Comparison of ENCODE assay signal across 13 cellular contexts in genomic region chr6:27812805-27813626, GRCh38.
DNase-seq lines count a peak whose midpoint lies in the region; ATAC-seq and TF ChIP-seq lines count a peak whose summit lies in the region.
"Had no signal": no experiment of that assay in that cellular context is flagged by ENCODE, and none has a peak within 500 bp of the region (broad histone marks: within the 10 kb centered on the region; RNA-seq: fewer than 3 reads in every experiment).

No MANE protein-coding gene starts in this region.

- no peak overlapping the region for H2BK20ac ChIP-seq in H9 (ENCODE audit: low read depth, low read length, poor library complexity, severe bottlenecking)

- peaks cover 53% of the 10 kb centered on the region for H3K4me1 Mint-ChIP-seq in CD4-positive, alpha-beta T cell (ENCODE audit: low read depth)
- peaks cover 36 to 39% of the 10 kb centered on the region in 2 experiments for H3K4me1 Mint-ChIP-seq in H9

- H3K4me3 ChIP-seq in SJSA1: no peak overlapping the region
- H3K4me3 ChIP-seq: heart right ventricle, suprapubic skin had no signal

- no peak overlapping the region for H2AK5ac ChIP-seq in H9 (ENCODE audit: insufficient read length, low read length)

- no peak overlapping the region for H4K91ac ChIP-seq in H9 (ENCODE audit: insufficient read length, low read depth, low read length)

- TF ChIP-seq CTCF in CD4-positive, alpha-beta T cell (IDR thresholded peaks at IDR 0.05): no peak
- no peak for TF ChIP-seq CTCF in H9 (conservative IDR thresholded peaks at IDR 0.05)
- TF ChIP-seq CTCF in foreskin keratinocyte (conservative IDR thresholded peaks at IDR 0.05): no peak

- no peaks in the 10 kb centered on the region for H3K79me2 ChIP-seq in H9 (ENCODE audit: insufficient read depth, low read length)

- DNase-seq in CD4-positive, alpha-beta T cell: no peak
- DNase-seq in H9 (no peak), SJSA1 (ENCODE audit: low read depth in 1 of 2, low spot score in 2 of 2) (no peak), foreskin keratinocyte (no peak), C1 segment of cervical spinal cord (lab: John Stamatoyannopoulos, UW) (no peak)
- no peak for DNase-seq in stimulated activated CD4-positive, alpha-beta T cell treated with anti-CD3 and anti-CD28 coated beads, Interleukin-1b, Interleukin-23, amount 100 ng/mL, for 48 hours
- DNase-seq: activated T-cell treated with anti-CD3 and anti-CD28 coated beads for 4 hours, cortex of kidney, heart right ventricle, SHP77 had no signal

- H3K27me3 Mint-ChIP-seq in CD4-positive, alpha-beta T cell: no peaks in the 10 kb centered on the region
- peaks cover 4% of the 10 kb centered on the region; the same call in 1 of the 2 replicates for H3K27me3 Mint-ChIP-seq in H9 (ENCODE audit: low read depth)

- H3K14ac ChIP-seq in H9 (ENCODE audit: insufficient read depth, low read length): no peak overlapping the region

- H3K36me3 Mint-ChIP-seq in CD4-positive, alpha-beta T cell (ENCODE audit: low read depth): peaks cover 21% of the 10 kb centered on the region
- peaks cover 0 to 7% (median 2%) of the 10 kb centered on the region in 3 experiments; a peak in 3 of 7 replicates for H3K36me3 Mint-ChIP-seq in H9 (ENCODE audit: insufficient read depth in 1 of 3, low read depth in 3 of 3)

- no peaks in the 10 kb centered on the region; the same call in 1 of the 2 replicates for H3K4me1 ChIP-seq in H9 (ENCODE audit: insufficient read depth, low read length)
- H3K4me1 ChIP-seq in SJSA1 (replicated peaks): peaks cover 30% of the 10 kb centered on the region
- no peaks in the 10 kb centered on the region for H3K4me1 ChIP-seq in foreskin keratinocyte

- peaks cover 15% of the 10 kb centered on the region for H3K23me2 ChIP-seq in H9 (ENCODE audit: insufficient read length, low read depth, low read length, poor library complexity, severe bottlenecking)

- H4K5ac ChIP-seq in H9 (ENCODE audit: insufficient read length, low read depth, low read length): no peak overlapping the region

- H4K8ac ChIP-seq in H9 (replicated peaks; ENCODE audit: insufficient read length, low read depth, low read length): no peak overlapping the region

- POLR2A ChIA-PET in CD4-positive, alpha-beta T cell (lab: Charles Lee): interaction anchor here (1.1 to 10.4 kb wide), 9 partner anchors 11 to 1689 kb away, joined by 3 to 915 read pairs (median 12); a partner anchor contains a TSS

- H3K9me3 ChIP-seq in CD4-positive, alpha-beta T cell (ENCODE audit: control insufficient read depth, low read length): no peaks in the 10 kb centered on the region
- no peaks in the 10 kb centered on the region for H3K9me3 ChIP-seq in H9 (ENCODE audit: control insufficient read depth, low read depth, low read length)
- no peaks in the 10 kb centered on the region for H3K9me3 ChIP-seq in SJSA1 (replicated peaks)
- H3K9me3 ChIP-seq: heart right ventricle, suprapubic skin had no signal

- no peaks in the 10 kb centered on the region for H3K9me3 Mint-ChIP-seq in CD4-positive, alpha-beta T cell
- H3K9me3 Mint-ChIP-seq in H9: no peaks in the 10 kb centered on the region; a peak in 2 of 5 replicates

- no peak overlapping the region for H3K4ac ChIP-seq in H9 (ENCODE audit: low read depth, low read length)

- no peak overlapping the region for H3K9ac ChIP-seq in H9 (ENCODE audit: extremely low read depth, insufficient read length, low read length)

- H3K36me3 ChIP-seq in SJSA1: no peaks in the 10 kb centered on the region
- H3K36me3 ChIP-seq: heart right ventricle, suprapubic skin had no signal

- no peak for ATAC-seq in CD4-positive, alpha-beta T cell (ENCODE audit: poor library complexity)
- ATAC-seq in foreskin keratinocyte (no peak), HG02588 (IDR thresholded peaks at IDR 0.05; ENCODE audit: unreplicated experiment) (no peak), HG03439 (IDR thresholded peaks at IDR 0.05; ENCODE audit: unreplicated experiment) (no peak)
- ATAC-seq: heart right ventricle had no signal

- no peaks in the 10 kb centered on the region for H3K79me1 ChIP-seq in H9 (ENCODE audit: insufficient read depth, low read depth, low read length, poor library complexity, severe bottlenecking)

- WGBS in H9 (ENCODE audit: extremely low coverage, insufficient read length, low lambda C conversion rate): no CpG with 5 or more reads among the region's 15 CpGs

- H2BK15ac ChIP-seq in H9 (ENCODE audit: low read depth, low read length): no peak overlapping the region

- H2BK120ac ChIP-seq in H9 (ENCODE audit: low read depth, low read length, poor library complexity, severe bottlenecking): no peak overlapping the region

- H3K4me2 ChIP-seq in H9 (ENCODE audit: insufficient read depth, insufficient read length, low read length): no peak overlapping the region

- no peak overlapping the region for H2BK12ac ChIP-seq in H9 (ENCODE audit: insufficient read length, low read depth, low read length)

- peak overlapping the region; percentile 91 for H3K27ac Mint-ChIP-seq in CD4-positive, alpha-beta T cell
- peak overlapping the region; percentile 35 to 100 (median 99); a peak in 4 of 7 replicates for H3K27ac Mint-ChIP-seq in H9

- no peak overlapping the region for H3K56ac ChIP-seq in H9 (ENCODE audit: insufficient read length, low read depth, low read length)

- no peak overlapping the region for H3K18ac ChIP-seq in H9 (ENCODE audit: insufficient read length, low read depth, low read length)

- H3K27me3 ChIP-seq in CD4-positive, alpha-beta T cell (ENCODE audit: control insufficient read depth, insufficient read depth, low read length): no peaks in the 10 kb centered on the region
- no peaks in the 10 kb centered on the region for H3K27me3 ChIP-seq in H9 (ENCODE audit: insufficient read depth, low read length)
- no peaks in the 10 kb centered on the region for H3K27me3 ChIP-seq in SJSA1 (replicated peaks)
- no peaks in the 10 kb centered on the region for H3K27me3 ChIP-seq in foreskin keratinocyte

- no peak overlapping the region for H3K27ac ChIP-seq in CD4-positive, alpha-beta T cell (ENCODE audit: low read depth, low read length)
- H3K27ac ChIP-seq in H9 (ENCODE audit: insufficient read length, low read depth, low read length) (no peak overlapping the region), SJSA1 (peak overlapping the region; percentile 58), foreskin keratinocyte (peak overlapping the region; percentile 73)
- H3K27ac ChIP-seq: suprapubic skin had no signal

- no peak overlapping the region for H3K23ac ChIP-seq in H9 (ENCODE audit: insufficient read length, low read depth, low read length)

- H2BK5ac ChIP-seq in H9 (ENCODE audit: insufficient read length, low read length): no peak overlapping the region

- no peaks in the 10 kb centered on the region for H4K20me1 ChIP-seq in H9 (ENCODE audit: control insufficient read depth, insufficient read depth, insufficient read length)

- H2AFZ ChIP-seq in H9 (ENCODE audit: low read length): no peak overlapping the region

- intact Hi-C loops in CD4-positive, alpha-beta T cell (cut with DNase I, micrococcal nuclease): loop anchor here in 1 of 2 experiments (5.0 to 10.0 kb wide), 3 partner anchors 59 to 1786 kb away; a partner anchor contains a TSS

- CTCF ChIA-PET in CD4-positive, alpha-beta T cell (lab: Charles Lee): interaction anchor here (0.6 to 2.2 kb wide), 9 partner anchors 9 to 1624 kb away, joined by 3 to 7 read pairs (median 4); a partner anchor contains a TSS

- H3T11ph ChIP-seq in H9 (ENCODE audit: low read length): no peak overlapping the region

- peak overlapping the region; percentile 38 for H3K4me3 Mint-ChIP-seq in CD4-positive, alpha-beta T cell
- H3K4me3 Mint-ChIP-seq in H9: peak overlapping the region; percentile 78 to 97

Comparison
In these comparisons a context has a peak if more than half of its experiments do, and no peak if none do; other contexts are left out.
1. H3K27ac ChIP-seq: peak in SJSA1 (single experiment) and foreskin keratinocyte (single experiment); none in CD4-positive, alpha-beta T cell (single experiment) and H9 (single experiment).